14 cellular contexts compared by ENCODE assay signal in the genomic region with DNA sequence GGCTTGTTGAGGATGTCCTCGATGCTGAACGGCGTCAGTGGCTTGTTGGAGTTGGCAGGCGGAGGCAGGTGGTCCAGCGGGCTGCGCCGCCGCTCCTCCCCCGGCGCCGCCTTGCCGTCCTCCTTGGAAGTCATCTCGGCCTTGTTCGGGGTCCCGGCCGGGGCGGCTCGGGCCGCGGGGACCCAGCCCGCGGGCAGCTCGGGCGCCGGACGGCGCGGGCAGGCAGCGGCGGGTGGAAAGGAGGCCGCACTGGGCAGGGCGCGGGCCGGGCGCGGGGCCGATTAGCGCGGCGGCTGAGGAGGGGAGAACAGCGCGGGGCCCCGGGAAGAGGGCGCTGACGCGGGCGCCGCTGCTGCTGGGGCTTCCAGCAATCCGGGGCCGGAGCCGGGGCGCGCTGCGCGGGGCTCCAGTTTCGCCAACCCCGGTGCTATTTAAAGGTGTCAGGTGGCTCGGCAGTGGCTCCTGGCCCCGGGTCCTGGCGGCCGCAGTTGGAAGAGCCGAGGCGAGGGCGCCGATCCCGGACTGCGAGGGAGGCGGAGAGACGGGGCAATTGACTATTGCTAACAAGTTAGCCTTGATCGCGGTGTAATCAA. TPM values are rescaled to one million over a fixed set of nuclear protein-coding genes. Genes with fewer than 3 reads are reported as not detected.
DNase-seq lines count a peak whose midpoint lies in the region; ATAC-seq and TF ChIP-seq lines count a peak whose summit lies in the region.
"Had no signal": no experiment of that assay in that cellular context is flagged by ENCODE, and none has a peak within 500 bp of the region (broad histone marks: within the 10 kb centered on the region; RNA-seq: fewer than 3 reads in every experiment).

No MANE protein-coding gene starts in this region.

- no peak for ATAC-seq in left cardiac atrium
- ATAC-seq in T-cell (replicated peaks in 1 of 4), result peak in 2 of 4 experiments; percentile 26 to 28
- ATAC-seq in HG03139 (IDR thresholded peaks at IDR 0.05; ENCODE audit: unreplicated experiment), result no peak

- TF ChIP-seq CTCF in cardiac muscle cell (IDR thresholded peaks at IDR 0.05; ENCODE audit: low read depth, low read length) (no peak), type B pancreatic cell (conservative IDR thresholded peaks at IDR 0.05) (peak; percentile 14)

- intact Hi-C loops in left cardiac atrium (cut with DNase I), result no loop called here

- H3K4me1 Mint-ChIP-seq in T-cell, result peaks cover 39 to 46% (median 40%) of the 10 kb centered on the region in 3 donors
- peaks cover 29% of the 10 kb centered on the region for H3K4me1 Mint-ChIP-seq in type B pancreatic cell (ENCODE audit: unreplicated experiment)

- no peak overlapping the region for H3K27ac ChIP-seq in cardiac muscle cell
- H3K27ac ChIP-seq: epithelial cell of prostate had no signal

- CTCF ChIA-PET in T-cell (lab: Charles Lee), result interaction anchor here in 1 of 2 donors (0.7 kb wide), 1 partner anchor 130 kb away, joined by 3 read pairs; no protein-coding TSS in a partner anchor

- H3K4me3 ChIP-seq in cardiac muscle cell, result peak overlapping the region; percentile 12

- H3K27me3 Mint-ChIP-seq in T-cell (peaks cover 72 to 73% of the 10 kb centered on the region in 2 donors), type B pancreatic cell (peaks cover 86% of the 10 kb centered on the region)

- no peaks in the 10 kb centered on the region for H3K9me3 Mint-ChIP-seq in T-cell
- no peaks in the 10 kb centered on the region for H3K9me3 Mint-ChIP-seq in type B pancreatic cell
- H3K9me3 Mint-ChIP-seq: activated naive CD4-positive, alpha-beta T cell treated with anti-CD3 and anti-CD28 coated beads for 36 hours had no signal

- H3K4me3 Mint-ChIP-seq in T-cell, result peak overlapping the region; percentile 44 to 69 (median 59)
- peak overlapping the region; percentile 80 for H3K4me3 Mint-ChIP-seq in type B pancreatic cell
- H3K4me3 Mint-ChIP-seq: activated naive CD4-positive, alpha-beta T cell treated with anti-CD3 and anti-CD28 coated beads for 36 hours had no signal

- POLR2A ChIA-PET in T-cell (lab: Charles Lee), result interaction anchor here in 1 of 2 donors (0.6 kb wide), 1 partner anchor 273 kb away, joined by 3 read pairs; no protein-coding TSS in a partner anchor

- DNase-seq in cardiac muscle cell (ENCODE audit: low read depth in 1 of 2, low spot score in 1 of 2) (peak in 1 of 2 donors; percentile 45), left cardiac atrium (no peak), T-cell (no peak), left kidney (ENCODE audit: low read depth, low spot score) (peak; percentile 52), type B pancreatic cell (ENCODE audit: extremely low spot score, unreplicated experiment) (no peak), islet precursor cell (no peak), MV-4-11 (lab: John Stamatoyannopoulos, UW) (no peak)
- DNase-seq: activated naive CD4-positive, alpha-beta T cell treated with anti-CD3 and anti-CD28 coated beads for 36 hours; DMS79; NCI-H2171; T1000 had no signal

- H3K9me3 ChIP-seq in cardiac muscle cell (ENCODE audit: low read depth), result no peaks in the 10 kb centered on the region

- H3K27ac Mint-ChIP-seq in T-cell (no peak overlapping the region), type B pancreatic cell (no peak overlapping the region)
- H3K27ac Mint-ChIP-seq: activated naive CD4-positive, alpha-beta T cell treated with anti-CD3 and anti-CD28 coated beads for 36 hours had no signal

- no peaks in the 10 kb centered on the region for H3K36me3 ChIP-seq in cardiac muscle cell

- H3K4me1 ChIP-seq in cardiac muscle cell (ENCODE audit: low read depth), result peaks cover 14% of the 10 kb centered on the region

- H3K36me3 Mint-ChIP-seq in T-cell (no peaks in the 10 kb centered on the region), type B pancreatic cell (no peaks in the 10 kb centered on the region)

- peaks cover 100% of the 10 kb centered on the region for H3K27me3 ChIP-seq in cardiac muscle cell

RNA-seq across cellular contexts. Expression of gene LBX1, which starts 0.5 kb away (rescaled TPM):
- total RNA-seq in cardiac muscle cell (not detected in 2 replicates), left cardiac atrium (not detected), T-cell (not detected), type B pancreatic cell (ENCODE audit: low replicate concordance) (4.7 TPM in 1 of 2 replicates, not detected in the other)
- not detected in 2 replicates for polyA plus RNA-seq in cardiac muscle cell
- total RNA-seq: activated naive CD4-positive, alpha-beta T cell treated with anti-CD3 and anti-CD28 coated beads for 36 hours; liver had no signal
- polyA plus RNA-seq: liver had no signal
